1 cellular context compared by ENCODE assay signal in genomic region chr16:69424053-69424934, GRCh38.
A peak's percentile ranks its signal among the peaks of the same experiment; 100 is the strongest.
TF ChIP-seq lines count a peak whose summit lies in the region.

TSS of gene CYB5B (plus strand) at chr16:69424619. CDS start at chr16:69424684, 65 bp downstream.

TF ChIP-seq in K562, 482 proteins besides CTCF, POLR2A, EP300 and RAD21 (continued from another document and continues in another):
- no peak for TF ChIP-seq TSHZ1 (CRISPR knock-in tag; IDR thresholded peaks at IDR 0.05)
- no peak for TF ChIP-seq CCAR2 (IDR thresholded peaks at IDR 0.05; ENCODE audit: low read depth, low read length)
- peak; percentile 26; the same call in 1 of the 2 replicates for TF ChIP-seq E2F3 (CRISPR knock-in tag; IDR thresholded peaks at IDR 0.05)
- TF ChIP-seq TCF7L2 (IDR thresholded peaks at IDR 0.05; ENCODE audit: low read depth, low read length): no peak
- peak; percentile 83; the same call in 1 of the 2 replicates for TF ChIP-seq LCOR (CRISPR knock-in tag; IDR thresholded peaks at IDR 0.05)
- no peak for TF ChIP-seq FOXP4 (CRISPR knock-in tag; IDR thresholded peaks at IDR 0.05; ENCODE audit: borderline replicate concordance)
- no peak for TF ChIP-seq ZC3H8 (IDR thresholded peaks at IDR 0.05)
- no peak for TF ChIP-seq HNRNPUL1 (IDR thresholded peaks at IDR 0.05; ENCODE audit: low read length)
- peak; percentile 69 for TF ChIP-seq POU5F1 (IDR thresholded peaks at IDR 0.05; ENCODE audit: borderline replicate concordance, low read depth, low read length, partially characterized antibody)
- no peak for TF ChIP-seq ZNF436 (CRISPR knock-in tag; IDR thresholded peaks at IDR 0.05)
- no peak for TF ChIP-seq ZNF785 (CRISPR knock-in tag; IDR thresholded peaks at IDR 0.05)
- TF ChIP-seq HNRNPK (IDR thresholded peaks at IDR 0.05; ENCODE audit: low read depth, low read length, poor library complexity, severe bottlenecking): no peak
- peak; percentile 64 for TF ChIP-seq SAP30 (IDR thresholded peaks at IDR 0.05; ENCODE audit: borderline replicate concordance, insufficient read depth, low read depth, low read length, poor library complexity, severe bottlenecking)
- no peak for TF ChIP-seq USF1 (CRISPR knock-in tag; IDR thresholded peaks at IDR 0.05)
- TF ChIP-seq ZNF830 (CRISPR knock-in tag; IDR thresholded peaks at IDR 0.05): no peak
- no peak for TF ChIP-seq ZNF740 (CRISPR knock-in tag; IDR thresholded peaks at IDR 0.05)
- no peak for TF ChIP-seq ZNF740 (tag; IDR thresholded peaks at IDR 0.05)
- TF ChIP-seq SMAD1 (IDR thresholded peaks at IDR 0.05; ENCODE audit: low read depth, low read length, partially characterized antibody): no peak
- no peak for TF ChIP-seq SMARCB1 (IDR thresholded peaks at IDR 0.05; ENCODE audit: insufficient read length, low read depth)
- peak; percentile 48; the same call in 1 of the 2 replicates for TF ChIP-seq GATA2 (CRISPR knock-in tag; IDR thresholded peaks at IDR 0.05)
- TF ChIP-seq ZNF408 (CRISPR knock-in tag; IDR thresholded peaks at IDR 0.05; ENCODE audit: low read depth): no peak
- no peak; the same call in 1 of the 2 replicates for TF ChIP-seq GTF2E2 (tag; IDR thresholded peaks at IDR 0.05)
- TF ChIP-seq CBX3 (IDR thresholded peaks at IDR 0.05; ENCODE audit: borderline replicate concordance in 1 of 2, low read length in 2 of 2): peak in 1 of 2 experiments; percentile 84; a peak in 2 of 3 replicates
- no peak for TF ChIP-seq ZNF395 (CRISPR knock-in tag; IDR thresholded peaks at IDR 0.05)
- no peak for TF ChIP-seq CEBPG (CRISPR knock-in tag; IDR thresholded peaks at IDR 0.05)
- TF ChIP-seq CEBPG (tag; conservative IDR thresholded peaks at IDR 0.05 in 1 of 2, IDR thresholded peaks at IDR 0.05 in 1 of 2): no peak
- TF ChIP-seq ELF2 (CRISPR knock-in tag; IDR thresholded peaks at IDR 0.05): peak; percentile 51; the same call in 1 of the 2 replicates
- TF ChIP-seq KAT8 (IDR thresholded peaks at IDR 0.05; ENCODE audit: low read depth): no peak
- TF ChIP-seq MYBL2 (IDR thresholded peaks at IDR 0.05; ENCODE audit: low read depth): peak; percentile 91
- TF ChIP-seq MYBL2 (CRISPR knock-in tag; IDR thresholded peaks at IDR 0.05; ENCODE audit: borderline replicate concordance): no peak
- TF ChIP-seq PRMT5 (CRISPR knock-in tag; IDR thresholded peaks at IDR 0.05): no peak
- no peak for TF ChIP-seq POLR3A (IDR thresholded peaks at IDR 0.05; ENCODE audit: borderline replicate concordance, extremely low read depth, insufficient read depth, insufficient read length)
- 0 out of 4 replicates have a peak, but pooled peaks of 1 of the 2 experiments have one; percentile 16 for TF ChIP-seq TEAD1 (CRISPR knock-in tag; IDR thresholded peaks at IDR 0.05)
- TF ChIP-seq BACH1 (tag; IDR thresholded peaks at IDR 0.05): no peak
- no peak for TF ChIP-seq DDX20 (tag; IDR thresholded peaks at IDR 0.05; ENCODE audit: low read depth)
- TF ChIP-seq HMG20A (CRISPR knock-in tag; conservative IDR thresholded peaks at IDR 0.05): no peak
- no peak for TF ChIP-seq GTF2A2 (tag; IDR thresholded peaks at IDR 0.05)
- TF ChIP-seq ZBTB5 (IDR thresholded peaks at IDR 0.05): no peak
- TF ChIP-seq L3MBTL2 (IDR thresholded peaks at IDR 0.05): peak; percentile 90
- TF ChIP-seq ARID3A (IDR thresholded peaks at IDR 0.05; ENCODE audit: borderline replicate concordance, low read depth, low read length): no peak
- no peak for TF ChIP-seq ZBTB11 (CRISPR knock-in tag; IDR thresholded peaks at IDR 0.05)
